In genomic region chr1:206501881-206502280, GRCh38 we compare ENCODE assay signal across 18 cellular contexts. TPM values are rescaled to one million over a fixed set of nuclear protein-coding genes. Genes with fewer than 3 reads are reported as not detected.
DNase-seq lines count a peak whose midpoint lies in the region; FAIRE-seq and TF ChIP-seq lines count a peak whose summit lies in the region.
"Had no signal": no experiment of that assay in that cellular context is flagged by ENCODE, and none has a peak within 500 bp of the region (broad histone marks: within the 10 kb centered on the region; RNA-seq: fewer than 3 reads in every experiment).

No MANE protein-coding gene starts in this region.

- peaks cover 6% of the 10 kb centered on the region for H3K27me3 ChIP-seq in AG04450 (ENCODE audit: control insufficient read depth, insufficient read depth, low read length)
- H3K27me3 ChIP-seq in Peyer's patch, result no peaks in the 10 kb centered on the region
- peaks cover 2% of the 10 kb centered on the region for H3K27me3 ChIP-seq in fibroblast of lung (ENCODE audit: control insufficient read depth, insufficient read depth, low read length)
- H3K27me3 ChIP-seq: pancreas, vagina had no signal

- no peak for TF ChIP-seq POLR2A in Peyer's patch (IDR thresholded peaks at IDR 0.05)
- no peak for TF ChIP-seq POLR2A in GM12891 (IDR thresholded peaks at IDR 0.05; ENCODE audit: low read depth, low read length)

- peak overlapping the region; percentile 37 for H3K4me2 ChIP-seq in fibroblast of lung (ENCODE audit: extremely low read depth, insufficient read depth, low read length)

- no peak overlapping the region for H2AFZ ChIP-seq in fibroblast of lung (ENCODE audit: low read length)

- POLR2A ChIA-PET in AG04450 (lab: Yijun Ruan, JAX), result interaction anchor here (1.0 kb wide), 1 partner anchor 31 kb away, joined by 3 read pairs; no protein-coding TSS in a partner anchor

- no peak for DNase-seq in AG04450 (ENCODE audit: low read depth, low spot score)
- DNase-seq in Peyer's patch, result peak in 1 of 3 donors; percentile 9
- no peak for DNase-seq in fibroblast of lung (ENCODE audit: low read depth in 2 of 2)
- peak; percentile 54 for DNase-seq in posterior vena cava (ENCODE audit: low spot score)
- no peak for DNase-seq in GM12891 (ENCODE audit: insufficient read length, low spot score)
- DNase-seq in RCC 7860 (ENCODE audit: low spot score), result no peak
- no peak for DNase-seq in EL
- DNase-seq in DMS 273 treated with DMSO at 0.1 percent for 48 hours (lab: John Stamatoyannopoulos, UW), result no peak
- DNase-seq: activated CD4-positive, alpha-beta T cell treated with anti-CD3 and anti-CD28 coated beads for 1 hour; CD4-positive, alpha-beta T cell; DMS79 treated with DMSO at 0.1 percent for 48 hours; erythroblast; MM.1S; NCI-H146; NCI-H748 treated with DMSO at 0.1 percent for 48 hours; stimulated activated CD4-positive, alpha-beta T cell treated with anti-CD3 and anti-CD28 coated beads, Interleukin-2, amount 100 ng/mL, for 24 hours had no signal

- H3K9ac ChIP-seq in fibroblast of lung (ENCODE audit: insufficient read depth, low read length), result no peak overlapping the region

- peaks cover 0 to 13% (median 4%) of the 10 kb centered on the region in 4 donors for H3K4me1 ChIP-seq in Peyer's patch
- peaks cover 25% of the 10 kb centered on the region for H3K4me1 ChIP-seq in fibroblast of lung (ENCODE audit: control insufficient read depth, extremely low read depth, insufficient read depth, low read length)

- H3K79me2 ChIP-seq in fibroblast of lung (ENCODE audit: control insufficient read depth, insufficient read depth, low read length), result no peaks in the 10 kb centered on the region

- intact Hi-C loops in posterior vena cava (cut with DNase I), result no loop called here

- FAIRE-seq in GM12891 (lab: Jason Lieb, UNC) (no peak), RCC 7860 (lab: Jason Lieb, UNC) (no peak)
- FAIRE-seq: pancreas had no signal

- H3K9me3 ChIP-seq in AG04450 (ENCODE audit: control insufficient read depth, insufficient read depth, low read length), result no peaks in the 10 kb centered on the region; the same call in 1 of the 2 replicates
- H3K9me3 ChIP-seq in Peyer's patch, result no peaks in the 10 kb centered on the region
- no peaks in the 10 kb centered on the region for H3K9me3 ChIP-seq in fibroblast of lung (ENCODE audit: control insufficient read depth, insufficient read depth, low read depth, low read length)
- H3K9me3 ChIP-seq: pancreas, vagina had no signal

- no peaks in the 10 kb centered on the region for H3K36me3 ChIP-seq in Peyer's patch
- H3K36me3 ChIP-seq in fibroblast of lung (ENCODE audit: control insufficient read depth, insufficient read depth, low read length), result no peaks in the 10 kb centered on the region
- H3K36me3 ChIP-seq: pancreas, vagina had no signal

- CTCF ChIA-PET in AG04450 (lab: Charles Lee), result interaction anchor here (0.8 to 6.2 kb wide), 3 partner anchors 11 to 162 kb away, joined by 4 to 28 read pairs (median 12); no protein-coding TSS in a partner anchor

- no peaks in the 10 kb centered on the region for H4K20me1 ChIP-seq in fibroblast of lung (ENCODE audit: control insufficient read depth, extremely low read depth, insufficient read depth, low read length)

- H3K27ac ChIP-seq in AG04450 (ENCODE audit: low read depth, low read length) (peak overlapping the region; percentile 57), Peyer's patch (peak overlapping the region in 3 of 4 donors; percentile 32 to 68 (median 41)), fibroblast of lung (ENCODE audit: insufficient read depth, low read length) (no peak overlapping the region)

- TF ChIP-seq CTCF in AG04450 (IDR thresholded peaks at IDR 0.05; ENCODE audit: low read depth, low read length), result no peak
- no peak for TF ChIP-seq CTCF in Peyer's patch (IDR thresholded peaks at IDR 0.05)
- no peak for TF ChIP-seq CTCF in fibroblast of lung (conservative IDR thresholded peaks at IDR 0.05 in 1 of 2, IDR thresholded peaks at IDR 0.05 in 1 of 2; ENCODE audit: low read depth in 1 of 2, low read length in 2 of 2)

- H3K4me3 ChIP-seq in AG04450 (ENCODE audit: low read depth, low read length) (no peak overlapping the region), Peyer's patch (no peak overlapping the region), fibroblast of lung (replicated peaks in 1 of 4; ENCODE audit: control extremely low read depth in 1 of 4, insufficient read depth in 1 of 4, low read depth in 3 of 4, low read length in 4 of 4) (no peak overlapping the region)
- H3K4me3 ChIP-seq: pancreas, vagina had no signal

TF ChIP-seq in GM12891, 5 proteins besides CTCF, POLR2A, EP300 and RAD21:
- TF ChIP-seq POU2F2 (IDR thresholded peaks at IDR 0.05; ENCODE audit: low read depth, low read length), result no peak
- no peak for TF ChIP-seq SPI1 (IDR thresholded peaks at IDR 0.05; ENCODE audit: low read depth, low read length)
- TF ChIP-seq PAX5 (IDR thresholded peaks at IDR 0.05; ENCODE audit: insufficient read depth, low read length, severe bottlenecking), result no peak
- TF ChIP-seq TAF1 (IDR thresholded peaks at IDR 0.05; ENCODE audit: low read depth, low read length), result no peak
- no peak for TF ChIP-seq POLR2AphosphoS5 (IDR thresholded peaks at IDR 0.05; ENCODE audit: low read depth, low read length)

RNA-seq across cellular contexts. Expression of gene RASSF5, which starts 5.5 kb away (rescaled TPM):
- polyA plus RNA-seq in AG04450 (2011; rRNA removed) (2.3 and 2.4 TPM in 2 replicates), fibroblast of lung (1.3 and 2.2 TPM in 2 replicates)
- polyA minus RNA-seq in AG04450 (2011; rRNA and poly(A)+ RNA removed), result 3.2 and 4.4 TPM in 2 replicates
- total RNA-seq in Peyer's patch (10 to 100 TPM in 2 of 4 donors, 1 to 10 TPM in 2; 7.4 to 35.5 (median 10.0) TPM), fibroblast of lung (1.8 and 3.0 TPM in 2 replicates), posterior vena cava (10 to 100 TPM; 11.0 to 13.3 TPM)
- 1.2 and 3.0 TPM in 2 replicates for polyA plus RNA-seq in fibroblast of lung (2012)
- polyA minus RNA-seq in fibroblast of lung (ENCODE audit: low replicate concordance), result 2.9 and 4.9 TPM in 2 replicates
- polyA plus RNA-seq in GM12891 (2012; ENCODE audit: low read depth, missing spikeins), result 51.8 TPM

RNA-seq across cellular contexts. Expression of gene IKBKE, which starts 31.6 kb away (rescaled TPM):
- 20.8 and 27.6 TPM in 2 replicates for polyA plus RNA-seq in AG04450 (2011; rRNA removed)
- polyA minus RNA-seq in AG04450 (2011; rRNA and poly(A)+ RNA removed), result 38.9 and 52.9 TPM in 2 replicates
- 10 to 100 TPM in 3 of 4 donors, 1 to 10 TPM in 1; 5.6 to 31.4 (median 17.5) TPM for total RNA-seq in Peyer's patch
- total RNA-seq in fibroblast of lung, result 9.6 and 10.0 TPM in 2 replicates
- 12.4 and 13.1 TPM in 2 replicates for polyA plus RNA-seq in fibroblast of lung
- polyA plus RNA-seq in fibroblast of lung (2012), result 14.2 and 16.1 TPM in 2 replicates
- polyA minus RNA-seq in fibroblast of lung (ENCODE audit: low replicate concordance), result 12.0 and 30.6 TPM in 2 replicates
- 1 to 10 TPM; 4.8 to 6.5 TPM for total RNA-seq in posterior vena cava
- 12.4 TPM for polyA plus RNA-seq in GM12891 (2012; ENCODE audit: low read depth, missing spikeins)
